8 cellular contexts compared by ENCODE assay signal in genomic region chr7:126700807-126701604, GRCh38.
A peak's percentile ranks its signal among the peaks of the same experiment; 100 is the strongest.
DNase-seq lines count a peak whose midpoint lies in the region; ATAC-seq lines count a peak whose summit lies in the region.

No MANE protein-coding gene starts in this region.

- H3K14ac ChIP-seq in neuronal stem cell (ENCODE audit: low read length) = peak overlapping the region; percentile 56

- no peak overlapping the region for H3K18ac ChIP-seq in neuronal stem cell (ENCODE audit: low read length)

- ATAC-seq in GM18502 (IDR thresholded peaks at IDR 0.05; ENCODE audit: poor library complexity, unreplicated experiment) = peak; percentile 87
- ATAC-seq in HG02852 (IDR thresholded peaks at IDR 0.05; ENCODE audit: unreplicated experiment) = peak; percentile 80

- H2BK5ac ChIP-seq in neuronal stem cell (ENCODE audit: low read length) = no peak overlapping the region

- DNase-seq in NCI-H1436 treated with DMSO at 0.1 percent for 48 hours (lab: John Stamatoyannopoulos, UW) (peak; percentile 91), neuronal stem cell (ENCODE audit: low spot score) (peak; percentile 21), HuH-7.5 (ENCODE audit: low spot score) (no peak)
- DNase-seq in T-helper 2 cell treated with Interferon-gamma antibody and Interleukin-4, amounts not matched to agents 5 μg/mL and 100 μg/mL, for 36 hours (ENCODE audit: low spot score) = peak; percentile 78
- peak; percentile 12 to 23 (median 21) for DNase-seq in effector memory CD4-positive, alpha-beta T cell

- H3K4ac ChIP-seq in neuronal stem cell (ENCODE audit: low read length) = no peak overlapping the region

- H2AK5ac ChIP-seq in neuronal stem cell (ENCODE audit: low read depth, low read length) = no peak overlapping the region

- H4K91ac ChIP-seq in neuronal stem cell (ENCODE audit: low read depth, low read length, poor library complexity) = no peak overlapping the region

- peak overlapping the region; percentile 46 for H3K4me3 Mint-ChIP-seq in T-helper 2 cell treated with Interferon-gamma antibody and Interleukin-4, amounts not matched to agents 5 μg/mL and 100 μg/mL, for 36 hours

- H3K4me1 ChIP-seq in ACC112 (ENCODE audit: control insufficient read depth, insufficient read depth, low read length, unreplicated experiment) (no peaks in the 10 kb centered on the region), neuronal stem cell (ENCODE audit: control insufficient read depth in 2 of 2, insufficient read depth in 1 of 2, low read depth in 1 of 2, low read length in 2 of 2) (peaks cover 0 to 6% of the 10 kb centered on the region in 2 donors)
- H3K4me1 ChIP-seq in effector memory CD4-positive, alpha-beta T cell (ENCODE audit: control insufficient read depth, insufficient read depth, low read length, poor library complexity, severe bottlenecking) = no peaks in the 10 kb centered on the region

- H3K9me3 Mint-ChIP-seq in T-helper 2 cell treated with Interferon-gamma antibody and Interleukin-4, amounts not matched to agents 5 μg/mL and 100 μg/mL, for 36 hours = peaks cover 4% of the 10 kb centered on the region

- no peaks in the 10 kb centered on the region for H3K27me3 ChIP-seq in ACC112 (ENCODE audit: insufficient read depth, low read length)
- no peaks in the 10 kb centered on the region for H3K27me3 ChIP-seq in effector memory CD4-positive, alpha-beta T cell (replicated peaks; ENCODE audit: control insufficient read depth, insufficient read depth, low read length, poor library complexity, severe bottlenecking)
- no peaks in the 10 kb centered on the region for H3K27me3 ChIP-seq in neuronal stem cell (ENCODE audit: control insufficient read depth in 3 of 3, insufficient read depth in 3 of 3, low read depth in 1 of 3, low read length in 3 of 3)

- no peaks in the 10 kb centered on the region for H3K9me3 ChIP-seq in effector memory CD4-positive, alpha-beta T cell (ENCODE audit: control insufficient read depth, low read length)
- H3K9me3 ChIP-seq in neuronal stem cell (replicated peaks in 1 of 2; ENCODE audit: control insufficient read depth in 2 of 2, insufficient read depth in 1 of 2, low read depth in 1 of 2, low read length in 2 of 2) = no peaks in the 10 kb centered on the region

- H3K4me2 ChIP-seq in neuronal stem cell (ENCODE audit: insufficient read depth, low read length, poor library complexity, severe bottlenecking) = no peak overlapping the region

- no peak overlapping the region for H2BK120ac ChIP-seq in neuronal stem cell (ENCODE audit: low read depth, low read length)

- H3K27ac ChIP-seq in ACC112 (ENCODE audit: low read depth, low read length) (peak overlapping the region; percentile 52; the same call in 1 of the 2 replicates), neuronal stem cell (replicated peaks; ENCODE audit: low read length) (no peak overlapping the region)
- H3K27ac ChIP-seq in effector memory CD4-positive, alpha-beta T cell (ENCODE audit: insufficient read depth, low read length, poor library complexity, severe bottlenecking) = no peak overlapping the region

- no peak overlapping the region for H2AFZ ChIP-seq in ACC112 (ENCODE audit: low read length, unreplicated experiment)
- H2AFZ ChIP-seq in neuronal stem cell (ENCODE audit: low read length) = peak overlapping the region; percentile 80

- no peak overlapping the region for H4K8ac ChIP-seq in neuronal stem cell (ENCODE audit: low read depth, low read length)

- no peak overlapping the region for H3K4me3 ChIP-seq in ACC112 (ENCODE audit: low read depth, low read length)
- no peak overlapping the region for H3K4me3 ChIP-seq in effector memory CD4-positive, alpha-beta T cell (ENCODE audit: insufficient read depth, low read depth, low read length, poor library complexity, severe bottlenecking)
- H3K4me3 ChIP-seq in neuronal stem cell (ENCODE audit: low read length in 2 of 2) = peak overlapping the region in 1 of 2 donors; percentile 13

- WGBS in neuronal stem cell (ENCODE audit: extremely low coverage in 2 of 2, insufficient read length in 2 of 2, insufficient replicate concordance in 1 of 2), 2 donors = no CpG with 5 or more reads among the region's 5 CpGs

- H3K36me3 ChIP-seq in ACC112 (ENCODE audit: insufficient read depth, low read length) = no peaks in the 10 kb centered on the region
- H3K36me3 ChIP-seq in effector memory CD4-positive, alpha-beta T cell (ENCODE audit: control insufficient read depth, insufficient read depth, low read length) = no peaks in the 10 kb centered on the region
- no peaks in the 10 kb centered on the region for H3K36me3 ChIP-seq in neuronal stem cell (replicated peaks in 1 of 2; ENCODE audit: control insufficient read depth in 2 of 2, insufficient read depth in 2 of 2, low read length in 2 of 2)

- H3K9ac ChIP-seq in neuronal stem cell (ENCODE audit: low read depth, low read length, poor library complexity) = no peak overlapping the region

- peaks cover 12% of the 10 kb centered on the region for H3K4me1 Mint-ChIP-seq in T-helper 2 cell treated with Interferon-gamma antibody and Interleukin-4, amounts not matched to agents 5 μg/mL and 100 μg/mL, for 36 hours (ENCODE audit: low read depth)

- no peak overlapping the region for H3K27ac Mint-ChIP-seq in T-helper 2 cell treated with Interferon-gamma antibody and Interleukin-4, amounts not matched to agents 5 μg/mL and 100 μg/mL, for 36 hours

- H2BK15ac ChIP-seq in neuronal stem cell (ENCODE audit: low read length) = no peak overlapping the region

- no peak overlapping the region for H2BK12ac ChIP-seq in neuronal stem cell (ENCODE audit: low read length)

- no peaks in the 10 kb centered on the region for H3K36me3 Mint-ChIP-seq in T-helper 2 cell treated with Interferon-gamma antibody and Interleukin-4, amounts not matched to agents 5 μg/mL and 100 μg/mL, for 36 hours (ENCODE audit: low read depth)

- H3K79me1 ChIP-seq in neuronal stem cell (ENCODE audit: low read depth, low read length) = no peaks in the 10 kb centered on the region

- peaks cover 40% of the 10 kb centered on the region for H3K27me3 Mint-ChIP-seq in T-helper 2 cell treated with Interferon-gamma antibody and Interleukin-4, amounts not matched to agents 5 μg/mL and 100 μg/mL, for 36 hours (ENCODE audit: low read depth)

- H3K79me2 ChIP-seq in ACC112 (ENCODE audit: control insufficient read depth, insufficient read depth, low read length, unreplicated experiment) = no peaks in the 10 kb centered on the region

- H3K23ac ChIP-seq in neuronal stem cell (ENCODE audit: low read depth, low read length, poor library complexity) = no peak overlapping the region
